ENCODE assay signal across 2 cellular contexts in the genomic region with DNA sequence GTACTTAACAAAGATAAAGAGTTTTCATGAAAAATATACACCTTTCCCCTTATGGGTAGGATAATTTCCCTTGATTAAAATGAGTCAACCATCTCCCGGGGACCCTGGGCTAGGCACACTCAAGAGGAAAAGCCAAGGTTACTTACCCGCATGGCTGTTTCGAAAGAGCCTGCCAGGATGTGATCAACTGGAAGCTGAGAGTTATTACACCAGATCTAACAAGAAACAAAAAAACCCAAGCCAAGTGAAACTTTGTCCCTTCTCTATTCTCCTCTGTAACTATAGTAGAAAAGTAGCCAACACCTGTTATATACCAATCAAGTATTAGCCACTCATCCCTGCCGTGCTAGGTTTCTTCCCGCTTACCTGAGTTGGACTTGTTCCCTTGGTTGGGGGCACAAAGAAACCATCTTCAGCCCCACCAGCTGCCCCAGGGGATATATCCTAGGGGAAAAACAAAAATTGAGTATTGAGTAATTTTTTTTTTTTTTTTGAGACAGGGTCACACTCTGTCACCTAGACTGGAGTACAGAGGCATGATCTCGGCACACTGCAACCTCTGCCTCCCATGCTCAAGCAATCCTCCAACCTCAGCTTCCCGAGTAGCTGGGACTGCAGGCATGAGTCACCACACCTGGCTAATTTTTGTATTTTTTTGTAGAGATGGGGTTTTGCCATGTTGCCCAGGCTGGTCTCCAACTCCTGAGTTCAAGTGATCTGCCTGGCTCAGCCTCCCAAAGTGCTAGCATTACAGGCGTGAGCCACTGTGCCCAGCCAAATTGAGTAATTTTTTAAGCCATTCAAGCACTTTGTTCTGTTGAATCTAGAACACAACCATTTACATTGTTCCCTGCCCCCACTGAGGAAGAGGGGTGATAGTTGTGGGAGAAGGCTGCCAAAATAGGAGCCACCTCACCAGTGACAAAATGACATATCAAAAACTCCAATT.
TF ChIP-seq lines count a peak whose summit lies in the region.

No MANE protein-coding gene starts in this region.

TF ChIP-seq in liver, 16 proteins besides CTCF, POLR2A, EP300 and RAD21:
- TF ChIP-seq HNF4A (conservative IDR thresholded peaks at IDR 0.05) (peak in 1 of 2 donors; percentile 22), NR2F2 (IDR thresholded peaks at IDR 0.05) (no peak), RXRA (IDR thresholded peaks at IDR 0.05) (peak in 1 of 2 donors; percentile 8)

TF ChIP-seq in HepG2, 621 proteins besides CTCF, POLR2A, EP300 and RAD21:
- TF ChIP-seq EEA1 (CRISPR knock-in tag; IDR thresholded peaks at IDR 0.05; ENCODE audit: borderline replicate concordance) (no peak), NFRKB (IDR thresholded peaks at IDR 0.05) (no peak), MAZ (IDR thresholded peaks at IDR 0.05; ENCODE audit: borderline replicate concordance, low read depth, low read length) (no peak), MAZ (CRISPR knock-in tag; IDR thresholded peaks at IDR 0.05; ENCODE audit: low read depth) (no peak)
